In genomic region chr9:3281399-3281798, GRCh38 we compare ENCODE assay signal across 18 cellular contexts.
DNase-seq lines count a peak whose midpoint lies in the region; ATAC-seq lines count a peak whose summit lies in the region.
"Had no signal": no experiment of that assay in that cellular context is flagged by ENCODE, and none has a peak within 500 bp of the region (broad histone marks: within the 10 kb centered on the region; RNA-seq: fewer than 3 reads in every experiment).

No MANE protein-coding gene starts in this region.

- intact Hi-C loops in Right ventricle myocardium inferior (cut with DNase I): no loop called here

- peak; percentile 81 for ATAC-seq in GM18861 (IDR thresholded peaks at IDR 0.05; ENCODE audit: unreplicated experiment)
- peak; percentile 91 for ATAC-seq in GM21381 (IDR thresholded peaks at IDR 0.05; ENCODE audit: unreplicated experiment)
- ATAC-seq in HG02885 (IDR thresholded peaks at IDR 0.05; ENCODE audit: poor library complexity, unreplicated experiment): peak; percentile 77
- ATAC-seq in HG03460 (IDR thresholded peaks at IDR 0.05; ENCODE audit: unreplicated experiment): peak; percentile 76
- ATAC-seq in Right ventricle myocardium inferior: no peak
- ATAC-seq: activated CD8-positive, alpha-beta T cell treated with anti-CD3 and anti-CD28 coated beads for 36 hours; effector memory CD8-positive, alpha-beta T cell; natural killer cell treated with Interleukin-12 subunit alpha and Interleukin-12 subunit beta and Interleukin-15 and Interleukin-18, amount 100 ng/mL, for 72 hours had no signal

- DNase-seq in NCI-H2081 (lab: John Stamatoyannopoulos, UW) (no peak), NCI-H2081 treated with DMSO at 0.1 percent for 48 hours (lab: John Stamatoyannopoulos, UW) (no peak), Right ventricle myocardium inferior (ENCODE audit: missing footprints) (no peak)
- no peak for DNase-seq in stimulated activated CD4-positive, alpha-beta T cell treated with anti-CD3 and anti-CD28 coated beads, Interleukin-12 subunit alpha, Interleukin-12 subunit beta, amount 100 ng/mL, for 4 hours
- DNase-seq: ACHN; activated CD8-positive, alpha-beta T cell treated with anti-CD3 and anti-CD28 coated beads for 36 hours; CD4-positive, alpha-beta T cell; central memory CD4-positive, alpha-beta T cell; DND-41; effector memory CD8-positive, alpha-beta T cell; NCI-H187; NCI-H526 treated with DMSO at 0.1 percent for 48 hours; PC-9 had no signal
